ENCODE assay signal across 19 cellular contexts in the genomic region with DNA sequence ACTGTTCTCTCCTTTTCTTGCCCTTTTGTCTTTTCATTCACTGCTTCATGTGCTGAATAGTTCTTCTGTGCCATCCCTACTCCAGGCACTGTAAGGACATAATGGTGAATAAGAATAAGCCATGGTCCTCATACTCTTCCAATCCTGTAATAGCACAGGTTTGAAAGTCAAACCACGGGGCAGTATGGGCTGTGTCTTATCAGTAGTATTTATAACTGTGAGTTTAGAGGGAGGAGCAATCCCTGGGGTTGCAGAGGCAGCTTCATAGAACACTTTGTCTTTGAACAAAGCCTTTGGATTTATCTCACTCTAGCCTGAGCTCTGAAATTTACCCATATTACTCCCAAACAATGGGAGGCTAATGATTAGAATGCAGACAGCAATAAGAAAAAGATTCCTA. TPM values are rescaled to one million over a fixed set of nuclear protein-coding genes. Genes with fewer than 3 reads are reported as not detected.
DNase-seq lines count a peak whose midpoint lies in the region; ATAC-seq and TF ChIP-seq lines count a peak whose summit lies in the region.
"Had no signal": no experiment of that assay in that cellular context is flagged by ENCODE, and none has a peak within 500 bp of the region (broad histone marks: within the 10 kb centered on the region; RNA-seq: fewer than 3 reads in every experiment).

No MANE protein-coding gene starts in this region.

- H3K36me3 ChIP-seq in left ventricle myocardium inferior, result no peaks in the 10 kb centered on the region
- H3K36me3 ChIP-seq in esophagus squamous epithelium, result no peaks in the 10 kb centered on the region
- H3K36me3 ChIP-seq in neural progenitor cell, result no peaks in the 10 kb centered on the region
- H3K36me3 ChIP-seq: BLaER1, HAP-1 had no signal

- H3K4me1 Mint-ChIP-seq in neural progenitor cell, result peaks cover 2% of the 10 kb centered on the region
- H3K4me1 Mint-ChIP-seq in activated CD8-positive, alpha-beta T cell treated with anti-CD3 and anti-CD28 coated beads for 36 hours (ENCODE audit: low read depth), result no peaks in the 10 kb centered on the region
- H3K4me1 Mint-ChIP-seq: CD14-positive monocyte; CD4-positive, alpha-beta memory T cell had no signal

- TF ChIP-seq CTCF in left ventricle myocardium inferior (IDR thresholded peaks at IDR 0.05; ENCODE audit: borderline replicate concordance) (no peak), esophagus squamous epithelium (IDR thresholded peaks at IDR 0.05) (no peak), neural progenitor cell (IDR thresholded peaks at IDR 0.05) (no peak)
- TF ChIP-seq CTCF in activated CD8-positive, alpha-beta T cell treated with anti-CD3 and anti-CD28 coated beads for 36 hours (IDR thresholded peaks at IDR 0.05), result no peak

- peak overlapping the region; percentile 16 for H3K4me2 ChIP-seq in neural progenitor cell
- H3K4me2 ChIP-seq: BLaER1 had no signal

- no peaks in the 10 kb centered on the region for H3K36me3 Mint-ChIP-seq in neural progenitor cell
- no peaks in the 10 kb centered on the region for H3K36me3 Mint-ChIP-seq in activated CD8-positive, alpha-beta T cell treated with anti-CD3 and anti-CD28 coated beads for 36 hours (ENCODE audit: low read depth)
- H3K36me3 Mint-ChIP-seq: CD14-positive monocyte; CD4-positive, alpha-beta memory T cell had no signal

- no peaks in the 10 kb centered on the region for H3K9me3 ChIP-seq in left ventricle myocardium inferior (replicated peaks)
- no peaks in the 10 kb centered on the region for H3K9me3 ChIP-seq in esophagus squamous epithelium
- H3K9me3 ChIP-seq in neural progenitor cell (ENCODE audit: low read depth), result no peaks in the 10 kb centered on the region
- H3K9me3 ChIP-seq: BLaER1, HAP-1 had no signal

- H3K4me3 ChIP-seq in left ventricle myocardium inferior (no peak overlapping the region), esophagus squamous epithelium (no peak overlapping the region), neural progenitor cell (no peak overlapping the region)
- H3K4me3 ChIP-seq: BLaER1, GM23248, HAP-1 had no signal

- H2AFZ ChIP-seq in neural progenitor cell (replicated peaks), result no peak overlapping the region
- H2AFZ ChIP-seq: GM23248 had no signal

- DNase-seq in Right ventricle myocardium superior (no peak), left ventricle myocardium inferior (no peak), SK-MEL-5 (ENCODE audit: low read depth, low spot score) (peak; percentile 13), esophagus squamous epithelium (lab: John Stamatoyannopoulos, UW) (no peak), neural progenitor cell (ENCODE audit: low spot score) (peak; percentile 15)
- DNase-seq in stimulated activated CD4-positive, alpha-beta T cell treated with anti-CD3 and anti-CD28 coated beads, Interleukin-12 subunit alpha, Interleukin-12 subunit beta, amount 100 ng/mL, for 4 hours, result no peak
- DNase-seq in activated CD8-positive, alpha-beta T cell treated with anti-CD3 and anti-CD28 coated beads for 36 hours, result no peak
- DNase-seq: 8988T; CD4-positive, alpha-beta memory T cell; DMS153; DMS79; GDM1; GM23248 had no signal

- peak; percentile 80 for ATAC-seq in Right ventricle myocardium superior (ENCODE audit: poor library complexity)
- no peak for ATAC-seq in activated CD8-positive, alpha-beta T cell treated with anti-CD3 and anti-CD28 coated beads for 36 hours

- H4K20me1 ChIP-seq in neural progenitor cell (ENCODE audit: low read depth), result no peaks in the 10 kb centered on the region
- H4K20me1 ChIP-seq: BLaER1 had no signal

- H3K27me3 Mint-ChIP-seq in neural progenitor cell (ENCODE audit: insufficient read depth, low read depth), result no peaks in the 10 kb centered on the region
- H3K27me3 Mint-ChIP-seq in activated CD8-positive, alpha-beta T cell treated with anti-CD3 and anti-CD28 coated beads for 36 hours, result peaks cover 14% of the 10 kb centered on the region

- CTCF ChIA-PET in activated CD8-positive, alpha-beta T cell treated with anti-CD3 and anti-CD28 coated beads for 36 hours (lab: Charles Lee), result interaction anchor here (0.7 to 1.5 kb wide), 3 partner anchors 28 to 213 kb away, joined by 3 to 4 read pairs (median 3); no protein-coding TSS in a partner anchor

- TF ChIP-seq POLR2A in esophagus squamous epithelium (IDR thresholded peaks at IDR 0.05), result no peak

- intact Hi-C loops in Right ventricle myocardium superior (cut with DNase I) (no loop called here), left ventricle myocardium inferior (cut with micrococcal nuclease) (no loop called here), esophagus squamous epithelium (cut with DNase I) (no loop called here)
- intact Hi-C loops in activated CD8-positive, alpha-beta T cell treated with anti-CD3 and anti-CD28 coated beads for 36 hours (cut with micrococcal nuclease), result no loop called here

- no peaks in the 10 kb centered on the region for H3F3A ChIP-seq in neural progenitor cell (ENCODE audit: low read depth)

- WGBS in esophagus squamous epithelium, 2 donors, result 9 to 25% methylated on average over 1 of the region's 1 CpG

- no peak overlapping the region for H3K4me3 Mint-ChIP-seq in neural progenitor cell
- no peak overlapping the region for H3K4me3 Mint-ChIP-seq in activated CD8-positive, alpha-beta T cell treated with anti-CD3 and anti-CD28 coated beads for 36 hours
- H3K4me3 Mint-ChIP-seq: CD14-positive monocyte; CD4-positive, alpha-beta memory T cell had no signal

- peaks cover 14% of the 10 kb centered on the region for H3K4me1 ChIP-seq in left ventricle myocardium inferior
- H3K4me1 ChIP-seq in esophagus squamous epithelium, result peaks cover 0 to 39% (median 19%) of the 10 kb centered on the region in 3 donors
- H3K4me1 ChIP-seq in neural progenitor cell, result peaks cover 9% of the 10 kb centered on the region
- H3K4me1 ChIP-seq: BLaER1, HAP-1 had no signal

- H3K9ac ChIP-seq in neural progenitor cell, result no peak overlapping the region
- H3K9ac ChIP-seq: BLaER1, GM23248 had no signal

- H3K27ac Mint-ChIP-seq in neural progenitor cell, result no peak overlapping the region
- H3K27ac Mint-ChIP-seq in activated CD8-positive, alpha-beta T cell treated with anti-CD3 and anti-CD28 coated beads for 36 hours, result no peak overlapping the region
- H3K27ac Mint-ChIP-seq: CD14-positive monocyte; CD4-positive, alpha-beta memory T cell had no signal

- POLR2A ChIA-PET in activated CD8-positive, alpha-beta T cell treated with anti-CD3 and anti-CD28 coated beads for 36 hours (lab: Charles Lee), result no interaction called here

- in situ Hi-C loops in SK-MEL-5 (cut with HindIII; ENCODE audit: low pct_unique_long_range_greater_than_20kb, low sequenced_read_pairs), result no loop called here

- H3K27ac ChIP-seq in left ventricle myocardium inferior (replicated peaks) (no peak overlapping the region), esophagus squamous epithelium (peak overlapping the region in 3 of 4 donors; percentile 26 to 74 (median 72)), neural progenitor cell (no peak overlapping the region)
- H3K27ac ChIP-seq: BLaER1, GM23248 had no signal

- no peaks in the 10 kb centered on the region for H3K9me3 Mint-ChIP-seq in neural progenitor cell
- H3K9me3 Mint-ChIP-seq in activated CD8-positive, alpha-beta T cell treated with anti-CD3 and anti-CD28 coated beads for 36 hours, result no peaks in the 10 kb centered on the region

- H3K27me3 ChIP-seq in left ventricle myocardium inferior (ENCODE audit: low read depth), result peaks cover 17% of the 10 kb centered on the region
- no peaks in the 10 kb centered on the region for H3K27me3 ChIP-seq in esophagus squamous epithelium
- H3K27me3 ChIP-seq in neural progenitor cell, result no peaks in the 10 kb centered on the region
- H3K27me3 ChIP-seq: BLaER1 had no signal

- no peaks in the 10 kb centered on the region for H3K79me2 ChIP-seq in neural progenitor cell (ENCODE audit: low read depth)

RNA-seq across cellular contexts. Expression of a gene that starts 30.2 kb away (rescaled TPM):
- total RNA-seq in Right ventricle myocardium superior (0.16 TPM), left ventricle myocardium inferior (0.14 TPM), esophagus squamous epithelium (under 1 TPM in 1 of 4 donors, not detected in 3; 0.19 TPM), neural progenitor cell (ENCODE audit: low replicate concordance) (0.06 TPM in 1 of 2 replicates, not detected in the other)
- total RNA-seq in SK-MEL-5 (2014; rRNA removed; shearing (Covaris generic)), result 3.7 and 4.8 TPM in 2 replicates
- 3.4 and 5.6 TPM in 2 replicates for polyA plus RNA-seq in SK-MEL-5 (2015; cell fraction: cytosol; rRNA removed)
- 2.0 and 3.5 TPM in 2 replicates for polyA plus RNA-seq in SK-MEL-5 (2015; cell fraction: nucleus; rRNA removed)
- not detected for total RNA-seq in activated CD8-positive, alpha-beta T cell treated with anti-CD3 and anti-CD28 coated beads for 36 hours
- total RNA-seq: CD4-positive, alpha-beta memory T cell; H4; HT-29 had no signal
- polyA plus RNA-seq: AG04450, CD14-positive monocyte had no signal

Comparison
In these comparisons a context has a peak if more than half of its experiments do, and no peak if none do; other contexts are left out.
1. DNase-seq: peak in SK-MEL-5 (single experiment) and neural progenitor cell (single experiment); none in Right ventricle myocardium superior (single experiment), left ventricle myocardium inferior (single experiment), esophagus squamous epithelium (single experiment), stimulated activated CD4-positive, alpha-beta T cell treated with anti-CD3 and anti-CD28 coated beads, Interleukin-12 subunit alpha, Interleukin-12 subunit beta, amount 100 ng/mL, for 4 hours (single experiment) and activated CD8-positive, alpha-beta T cell treated with anti-CD3 and anti-CD28 coated beads for 36 hours (single experiment).
2. H3K27ac ChIP-seq: peak in esophagus squamous epithelium (3 of 4); none in left ventricle myocardium inferior (single experiment) and neural progenitor cell (single experiment).